ENCODE assay signal across 8 cellular contexts in genomic region chr12:1083086-1083887, GRCh38.
A peak's percentile ranks its signal among the peaks of the same experiment; 100 is the strongest.
DNase-seq lines count a peak whose midpoint lies in the region; ATAC-seq and TF ChIP-seq lines count a peak whose summit lies in the region.

No MANE protein-coding gene starts in this region.

- POLR2A ChIA-PET in SK-N-SH (lab: Yijun Ruan, JAX) = interaction anchor here (1.0 to 1.4 kb wide), 3 partner anchors 92 to 134 kb away, joined by 3 to 5 read pairs (median 4); partner anchors contain the start of gene RAD52

- H3K4me1 Mint-ChIP-seq in progenitor cell of endocrine pancreas (ENCODE audit: low read depth) = peaks cover 11% of the 10 kb centered on the region

- TF ChIP-seq EP300 in SK-N-SH (IDR thresholded peaks at IDR 0.05; ENCODE audit: borderline replicate concordance in 1 of 2, low read depth in 1 of 2, low read length in 1 of 2) = 0 out of 4 replicates have a peak, but pooled peaks of 1 of the 2 experiments have one; percentile 16

- H3F3A ChIP-seq in SK-N-SH (replicated peaks; ENCODE audit: insufficient read depth) = peaks cover 30% of the 10 kb centered on the region

- H3K36me3 Mint-ChIP-seq in progenitor cell of endocrine pancreas (ENCODE audit: insufficient read depth) = no peaks in the 10 kb centered on the region

- H3K9me3 ChIP-seq in SK-N-SH (no peaks in the 10 kb centered on the region), heart left ventricle (no peaks in the 10 kb centered on the region), mucosa of descending colon (no peaks in the 10 kb centered on the region), thyroid gland (no peaks in the 10 kb centered on the region)

- H3K27ac ChIP-seq in SK-N-SH (ENCODE audit: low read depth in 2 of 2, low read length in 1 of 2) = peak overlapping the region; percentile 87
- peak overlapping the region in 9 of 12 donors; percentile 0 to 69 (median 39) for H3K27ac ChIP-seq in heart left ventricle
- peak overlapping the region in 1 of 3 donors; percentile 20 for H3K27ac ChIP-seq in thyroid gland

- CTCF ChIA-PET in SK-N-SH (lab: Yijun Ruan, JAX) = interaction anchor here (0.7 to 3.5 kb wide), 11 partner anchors 9 to 513 kb away, joined by 3 to 27 read pairs (median 3); partner anchors contain the start of gene RAD52

- no peaks in the 10 kb centered on the region for H3K9me2 ChIP-seq in SK-N-SH

- H3K9me3 Mint-ChIP-seq in progenitor cell of endocrine pancreas (ENCODE audit: low read depth) = no peaks in the 10 kb centered on the region

- TF ChIP-seq POLR2A in heart left ventricle (IDR thresholded peaks at IDR 0.05) = no peak
- TF ChIP-seq POLR2A in thyroid gland (IDR thresholded peaks at IDR 0.05) = no peak

- WGBS in SK-N-SH (ENCODE audit: low lambda C conversion rate) = 34% methylated on average over 12 of the region's 12 CpGs
- 52 to 76% (median 55%) methylated on average over 12 of the region's 12 CpGs for WGBS in heart left ventricle, 4 donors
- 70 to 75% methylated on average over 12 of the region's 12 CpGs for WGBS in thyroid gland, 2 donors

- H3K36me3 ChIP-seq in SK-N-SH (replicated peaks in 1 of 2; ENCODE audit: control insufficient read depth in 1 of 2, insufficient read depth in 2 of 2, low read length in 1 of 2) (peaks cover 0 to 4% of the 10 kb centered on the region in 2 experiments), heart left ventricle (peaks cover 0 to 8% (median 0%) of the 10 kb centered on the region in 9 donors), mucosa of descending colon (ENCODE audit: low read depth) (no peaks in the 10 kb centered on the region), thyroid gland (no peaks in the 10 kb centered on the region)

- peaks cover 3% of the 10 kb centered on the region; the same call in 1 of the 2 replicates for H4K20me1 ChIP-seq in SK-N-SH (ENCODE audit: insufficient read depth)

- TF ChIP-seq RAD21 in SK-N-SH (IDR thresholded peaks at IDR 0.05; ENCODE audit: low read length) = no peak

- intact Hi-C loops in heart left ventricle (cut with DNase I) = loop anchor here in 1 of 10 donors (5.0 kb wide), 1 partner anchor 131 kb away; no protein-coding TSS in a partner anchor
- intact Hi-C loops in mucosa of descending colon (cut with DNase I, micrococcal nuclease) = no loop called here
- intact Hi-C loops in thyroid gland (cut with DNase I) = no loop called here

- H3K9ac ChIP-seq in SK-N-SH = peak overlapping the region; percentile 54

- in situ Hi-C loops in G401 (cut with HindIII; ENCODE audit: low sequenced_read_pairs) = no loop called here

- peak overlapping the region; percentile 54 for H3K4me2 ChIP-seq in SK-N-SH

- H3K4me1 ChIP-seq in SK-N-SH (ENCODE audit: control insufficient read depth in 1 of 2, insufficient read depth in 2 of 2, low read depth in 1 of 2, low read length in 1 of 2) = peaks cover 0 to 15% of the 10 kb centered on the region in 2 experiments; a peak in 3 of 4 replicates
- H3K4me1 ChIP-seq in heart left ventricle = peaks cover 0 to 20% (median 2%) of the 10 kb centered on the region in 12 donors
- no peaks in the 10 kb centered on the region for H3K4me1 ChIP-seq in mucosa of descending colon (ENCODE audit: low read depth)
- H3K4me1 ChIP-seq in thyroid gland = no peaks in the 10 kb centered on the region

- H3K4me3 ChIP-seq in SK-N-SH (ENCODE audit: low read depth in 2 of 2, low read length in 1 of 2) (peak overlapping the region in 1 of 2 experiments; percentile 17; a peak in 1 of 4 replicates), heart left ventricle (peak overlapping the region in 5 of 12 donors; percentile 2 to 44 (median 9)), mucosa of descending colon (no peak overlapping the region), thyroid gland (replicated peaks in 1 of 3) (no peak overlapping the region)

- DNase-seq in G401 (ENCODE audit: low spot score) (peak; percentile 88), SK-N-SH (peak; percentile 41), heart left ventricle (no peak), progenitor cell of endocrine pancreas (ENCODE audit: low spot score, unreplicated experiment) (no peak), mucosa of descending colon (no peak), thyroid gland (no peak)

- H3K4me3 Mint-ChIP-seq in progenitor cell of endocrine pancreas (ENCODE audit: low read depth) = no peak overlapping the region

- ATAC-seq in heart left ventricle = peak in 2 of 4 donors; percentile 51 to 54
- ATAC-seq in mucosa of descending colon = no peak
- no peak for ATAC-seq in GM18502 (IDR thresholded peaks at IDR 0.05; ENCODE audit: poor library complexity, unreplicated experiment)
- no peak for ATAC-seq in GM19395 (IDR thresholded peaks at IDR 0.05; ENCODE audit: unreplicated experiment)

- H3K27me3 Mint-ChIP-seq in progenitor cell of endocrine pancreas = no peaks in the 10 kb centered on the region

- peak overlapping the region; percentile 80 for H3K27ac Mint-ChIP-seq in progenitor cell of endocrine pancreas

- H3K79me2 ChIP-seq in SK-N-SH (ENCODE audit: insufficient read depth) = peaks cover 18% of the 10 kb centered on the region; the same call in 1 of the 2 replicates

- TF ChIP-seq CTCF in SK-N-SH (IDR thresholded peaks at IDR 0.05) = no peak
- TF ChIP-seq CTCF in heart left ventricle (IDR thresholded peaks at IDR 0.05) = no peak
- no peak for TF ChIP-seq CTCF in progenitor cell of endocrine pancreas (IDR thresholded peaks at IDR 0.05; ENCODE audit: unreplicated experiment)
- no peak for TF ChIP-seq CTCF in mucosa of descending colon (IDR thresholded peaks at IDR 0.05)
- TF ChIP-seq CTCF in thyroid gland (IDR thresholded peaks at IDR 0.05) = no peak

- no peak overlapping the region for H2AFZ ChIP-seq in SK-N-SH (ENCODE audit: low read depth)

- H3K27me3 ChIP-seq in SK-N-SH (ENCODE audit: insufficient read depth) (no peaks in the 10 kb centered on the region), heart left ventricle (no peaks in the 10 kb centered on the region), thyroid gland (no peaks in the 10 kb centered on the region)

TF ChIP-seq in SK-N-SH, 30 proteins besides CTCF, POLR2A, EP300 and RAD21:
- TF ChIP-seq REST (IDR thresholded peaks at IDR 0.05; ENCODE audit: low read depth, low read length) = no peak

Comparison
In these comparisons a context has a peak if more than half of its experiments do, and no peak if none do; other contexts are left out.
1. DNase-seq: peak in G401 (single experiment) and SK-N-SH (single experiment); none in heart left ventricle (0 of 5), progenitor cell of endocrine pancreas (single experiment), mucosa of descending colon (0 of 3) and thyroid gland (0 of 2).